Comparison of ENCODE assay signal across 10 cellular contexts in genomic region chr15:65290228-65290627, GRCh38. TPM values are rescaled to one million over a fixed set of nuclear protein-coding genes. Genes with fewer than 3 reads are reported as not detected.
"Had no signal": no experiment of that assay in that cellular context is flagged by ENCODE, and none has a peak within 500 bp of the region (broad histone marks: within the 10 kb centered on the region; RNA-seq: fewer than 3 reads in every experiment).

No MANE protein-coding gene starts in this region.

- FAIRE-seq: HepG2, HTR-8/SVneo had no signal

- H3K4me2 ChIP-seq: KMS-11 had no signal

- H3K9ac ChIP-seq: KMS-11 had no signal

- ATAC-seq: HepG2 had no signal

- DNase-seq: IMR-90, KBM-7, KG1 had no signal

- H3K36me3 Mint-ChIP-seq: IgD-negative memory B cell had no signal

- H3K9me3 Mint-ChIP-seq: IgD-negative memory B cell had no signal

- H3K27me3 Mint-ChIP-seq: IgD-negative memory B cell had no signal

- H3K27ac ChIP-seq: HL-60, KMS-11 had no signal

RNA-seq across cellular contexts. Expression of gene RNU5A-1, which starts 5.6 kb away (rescaled TPM):
- total RNA-seq: HT-29, HT1080, IMR-90 had no signal
- polyA plus RNA-seq: HepG2, IgD-negative memory B cell, IMR-90 had no signal

RNA-seq across cellular contexts. Expression of gene RNU5B-1, which starts 14.2 kb away (rescaled TPM):
- total RNA-seq: HT-29, HT1080, IMR-90 had no signal
- polyA plus RNA-seq: HepG2, IgD-negative memory B cell, IMR-90 had no signal
